Comparison of ENCODE assay signal across 1 cellular context in genomic region chr14:99603471-99603933, GRCh38.
TF ChIP-seq lines count a peak whose summit lies in the region.

No MANE protein-coding gene starts in this region.

TF ChIP-seq in liver, 16 proteins besides CTCF, POLR2A, EP300 and RAD21 (continued from another document):
- TF ChIP-seq, protein P1, sequence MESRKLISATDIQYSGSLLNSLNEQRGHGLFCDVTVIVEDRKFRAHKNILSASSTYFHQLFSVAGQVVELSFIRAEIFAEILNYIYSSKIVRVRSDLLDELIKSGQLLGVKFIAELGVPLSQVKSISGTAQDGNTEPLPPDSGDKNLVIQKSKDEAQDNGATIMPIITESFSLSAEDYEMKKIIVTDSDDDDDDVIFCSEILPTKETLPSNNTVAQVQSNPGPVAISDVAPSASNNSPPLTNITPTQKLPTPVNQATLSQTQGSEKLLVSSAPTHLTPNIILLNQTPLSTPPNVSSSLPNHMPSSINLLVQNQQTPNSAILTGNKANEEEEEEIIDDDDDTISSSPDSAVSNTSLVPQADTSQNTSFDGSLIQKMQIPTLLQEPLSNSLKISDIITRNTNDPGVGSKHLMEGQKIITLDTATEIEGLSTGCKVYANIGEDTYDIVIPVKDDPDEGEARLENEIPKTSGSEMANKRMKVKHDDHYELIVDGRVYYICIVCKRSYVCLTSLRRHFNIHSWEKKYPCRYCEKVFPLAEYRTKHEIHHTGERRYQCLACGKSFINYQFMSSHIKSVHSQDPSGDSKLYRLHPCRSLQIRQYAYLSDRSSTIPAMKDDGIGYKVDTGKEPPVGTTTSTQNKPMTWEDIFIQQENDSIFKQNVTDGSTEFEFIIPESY (IDR thresholded peaks at IDR 0.05), result no peak
- no peak for TF ChIP-seq GABPA (IDR thresholded peaks at IDR 0.05 in 1 of 2, conservative IDR thresholded peaks at IDR 0.05 in 1 of 2)
- TF ChIP-seq HNF4G (IDR thresholded peaks at IDR 0.05), result no peak
- no peak for TF ChIP-seq JUND (IDR thresholded peaks at IDR 0.05)
- no peak for TF ChIP-seq EGR1 (IDR thresholded peaks at IDR 0.05; ENCODE audit: low read depth in 2 of 2)
- TF ChIP-seq FOXA2 (IDR thresholded peaks at IDR 0.05), result no peak
- TF ChIP-seq NR2F2 (IDR thresholded peaks at IDR 0.05), result no peak
